27 cellular contexts compared by ENCODE assay signal in the genomic region with DNA sequence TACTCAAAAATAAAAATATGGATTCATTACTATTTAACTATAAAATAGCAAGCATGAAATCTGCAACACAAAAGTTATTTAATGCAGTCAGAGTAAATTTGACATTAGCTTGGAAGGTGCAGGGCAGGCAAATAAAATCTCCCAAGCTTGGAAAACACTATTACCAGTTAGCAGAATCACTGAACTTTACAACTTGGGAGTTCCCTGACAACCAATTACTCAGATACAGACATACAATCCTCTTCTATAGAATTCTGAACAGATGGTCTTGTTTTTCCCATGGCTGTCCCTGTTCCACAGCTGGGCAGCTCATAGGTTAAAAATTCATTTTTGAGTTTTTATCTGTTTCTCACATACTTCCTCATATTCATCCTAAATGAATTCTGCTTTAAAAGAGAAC.
DNase-seq lines count a peak whose midpoint lies in the region; ATAC-seq, FAIRE-seq and TF ChIP-seq lines count a peak whose summit lies in the region.
"Had no signal": no experiment of that assay in that cellular context is flagged by ENCODE, and none has a peak within 500 bp of the region (broad histone marks: within the 10 kb centered on the region; RNA-seq: fewer than 3 reads in every experiment).

No MANE protein-coding gene starts in this region.

- no peak for TF ChIP-seq CTCF in nephron (IDR thresholded peaks at IDR 0.05; ENCODE audit: unreplicated experiment in 3 of 3)

- H3K27ac Mint-ChIP-seq in nephron, result peak overlapping the region; percentile 50 to 93 (median 74)
- H3K27ac Mint-ChIP-seq: CD14-positive monocyte; CD4-positive, alpha-beta memory T cell; CD4-positive, CD25-positive, alpha-beta regulatory T cell; CD8-positive, alpha-beta memory T cell had no signal

- H3K4me3 Mint-ChIP-seq in nephron, result no peak overlapping the region
- H3K4me3 Mint-ChIP-seq: CD14-positive monocyte; CD4-positive, alpha-beta memory T cell; CD4-positive, CD25-positive, alpha-beta regulatory T cell; CD8-positive, alpha-beta memory T cell had no signal

- H3K27me3 Mint-ChIP-seq in nephron (ENCODE audit: low read depth), result no peaks in the 10 kb centered on the region
- H3K27me3 Mint-ChIP-seq: CD4-positive, alpha-beta memory T cell; CD4-positive, CD25-positive, alpha-beta regulatory T cell; CD8-positive, alpha-beta memory T cell had no signal

- FAIRE-seq in colon (lab: Jason Lieb, UNC) (peak; percentile 5), RCC 7860 (lab: Jason Lieb, UNC) (no peak)
- FAIRE-seq: A204.1, GM12878, GM12892, GM18507 had no signal

- DNase-seq in left kidney (ENCODE audit: low read depth, low spot score) (peak; percentile 46), RCC 7860 (ENCODE audit: low spot score) (no peak), NCI-H345 treated with DMSO at 0.1 percent for 48 hours (lab: John Stamatoyannopoulos, UW; ENCODE audit: unreplicated experiment) (no peak), NCI-H1930 (lab: John Stamatoyannopoulos, UW) (no peak)
- DNase-seq: 8988T; ACHN; BE2C; C1 segment of cervical spinal cord; CD4-positive, alpha-beta memory T cell; CD4-positive, CD25-positive, alpha-beta regulatory T cell; CD8-positive, alpha-beta memory T cell; COR-L47; DMS 273 treated with DMSO at 0.1 percent for 48 hours; DMS153; DMS53; DMS79; DND-41; EL; GDM1 had no signal

- no peak for ATAC-seq in HG03469 (IDR thresholded peaks at IDR 0.05; ENCODE audit: unreplicated experiment)
- ATAC-seq: GM12878 had no signal

- H3K36me3 Mint-ChIP-seq in nephron (ENCODE audit: low read depth), result no peaks in the 10 kb centered on the region
- H3K36me3 Mint-ChIP-seq: CD14-positive monocyte; CD4-positive, alpha-beta memory T cell; CD4-positive, CD25-positive, alpha-beta regulatory T cell; CD8-positive, alpha-beta memory T cell had no signal

- H3K9me3 Mint-ChIP-seq in nephron, result peaks cover 2% of the 10 kb centered on the region

- peaks cover 34% of the 10 kb centered on the region for H3K4me1 Mint-ChIP-seq in nephron
- H3K4me1 Mint-ChIP-seq: CD14-positive monocyte; CD4-positive, alpha-beta memory T cell; CD4-positive, CD25-positive, alpha-beta regulatory T cell; CD8-positive, alpha-beta memory T cell had no signal
